ENCODE assay signal across 9 cellular contexts in genomic region chr4:37978509-37978908, GRCh38. TPM values are rescaled to one million over a fixed set of nuclear protein-coding genes. Genes with fewer than 3 reads are reported as not detected.
A peak's percentile ranks its signal among the peaks of the same experiment; 100 is the strongest.
DNase-seq lines count a peak whose midpoint lies in the region; ATAC-seq, FAIRE-seq and TF ChIP-seq lines count a peak whose summit lies in the region.
"Had no signal": no experiment of that assay in that cellular context is flagged by ENCODE, and none has a peak within 500 bp of the region (broad histone marks: within the 10 kb centered on the region; RNA-seq: fewer than 3 reads in every experiment).

No MANE protein-coding gene starts in this region.

- H3K4me1 Mint-ChIP-seq in activated CD4-positive, alpha-beta T cell treated with anti-CD3 and anti-CD28 coated beads, Interleukin-2, amount 10 ng/mL, durations not matched to agents 7 days and 5 days: peaks cover 41% of the 10 kb centered on the region
- H3K4me1 Mint-ChIP-seq in activated CD4-positive, alpha-beta memory T cell treated with anti-CD3 and anti-CD28 coated beads, Interleukin-2, amount 10 ng/mL, durations not matched to agents 7 days and 5 days: peaks cover 26% of the 10 kb centered on the region

- H3K27me3 ChIP-seq in keratinocyte (ENCODE audit: control insufficient read depth, extremely low read depth, insufficient read depth, low read length) (no peaks in the 10 kb centered on the region), thyroid gland (no peaks in the 10 kb centered on the region)

- peaks cover 19% of the 10 kb centered on the region for H3K79me2 ChIP-seq in keratinocyte (ENCODE audit: control insufficient read depth, insufficient read depth, low read length)

- no peaks in the 10 kb centered on the region for H3K9me3 Mint-ChIP-seq in activated CD4-positive, alpha-beta T cell treated with anti-CD3 and anti-CD28 coated beads, Interleukin-2, amount 10 ng/mL, durations not matched to agents 7 days and 5 days
- H3K9me3 Mint-ChIP-seq in activated CD4-positive, alpha-beta memory T cell treated with anti-CD3 and anti-CD28 coated beads, Interleukin-2, amount 10 ng/mL, durations not matched to agents 7 days and 5 days: no peaks in the 10 kb centered on the region

- H3K4me3 ChIP-seq in keratinocyte (ENCODE audit: control insufficient read depth in 2 of 3, extremely low read depth in 1 of 3, insufficient read depth in 2 of 3, low read depth in 1 of 3, low read length in 3 of 3) (peak overlapping the region in 2 of 3 experiments; percentile 83 to 93), thyroid gland (replicated peaks in 1 of 3) (peak overlapping the region in 1 of 3 donors; percentile 81)

- peak overlapping the region; percentile 78 for H2AFZ ChIP-seq in keratinocyte (ENCODE audit: control insufficient read depth, low read length)

- H3K36me3 ChIP-seq in keratinocyte (ENCODE audit: control insufficient read depth in 2 of 2, extremely low read depth in 1 of 2, insufficient read depth in 2 of 2, low read length in 2 of 2) (no peaks in the 10 kb centered on the region), thyroid gland (no peaks in the 10 kb centered on the region)

- H3K4me3 Mint-ChIP-seq in activated CD4-positive, alpha-beta T cell treated with anti-CD3 and anti-CD28 coated beads, Interleukin-2, amount 10 ng/mL, durations not matched to agents 7 days and 5 days: peak overlapping the region; percentile 81
- H3K4me3 Mint-ChIP-seq in activated CD4-positive, alpha-beta memory T cell treated with anti-CD3 and anti-CD28 coated beads, Interleukin-2, amount 10 ng/mL, durations not matched to agents 7 days and 5 days: peak overlapping the region; percentile 77

- FAIRE-seq in keratinocyte (lab: Jason Lieb, UNC): no peak
- FAIRE-seq: endometrium had no signal

- H3K9me3 ChIP-seq in keratinocyte (ENCODE audit: control insufficient read depth, low read depth, low read length) (no peaks in the 10 kb centered on the region), thyroid gland (no peaks in the 10 kb centered on the region)

- H3K36me3 Mint-ChIP-seq in activated CD4-positive, alpha-beta T cell treated with anti-CD3 and anti-CD28 coated beads, Interleukin-2, amount 10 ng/mL, durations not matched to agents 7 days and 5 days (ENCODE audit: low read depth): no peaks in the 10 kb centered on the region
- no peaks in the 10 kb centered on the region for H3K36me3 Mint-ChIP-seq in activated CD4-positive, alpha-beta memory T cell treated with anti-CD3 and anti-CD28 coated beads, Interleukin-2, amount 10 ng/mL, durations not matched to agents 7 days and 5 days (ENCODE audit: low read depth)

- H3K4me2 ChIP-seq in keratinocyte (ENCODE audit: control insufficient read depth, extremely low read depth, insufficient read depth, low read depth, low read length): peak overlapping the region; percentile 99

- intact Hi-C loops in thyroid gland (cut with DNase I): loop anchor here (5.0 kb wide), 1 partner anchor 39 kb away; no protein-coding TSS in a partner anchor

- TF ChIP-seq CTCF in keratinocyte (optimal IDR thresholded peaks at IDR 0.05 in 1 of 3, IDR thresholded peaks at IDR 0.05 in 1 of 3, conservative IDR thresholded peaks at IDR 0.05 in 1 of 3; ENCODE audit: extremely low read depth in 1 of 3, insufficient read depth in 2 of 3, low read length in 3 of 3) (no peak), thyroid gland (IDR thresholded peaks at IDR 0.05) (no peak)

- CTCF ChIA-PET in activated CD4-positive, alpha-beta T cell treated with anti-CD3 and anti-CD28 coated beads, Interleukin-2, amount 10 ng/mL, durations not matched to agents 7 days and 5 days (lab: Charles Lee): interaction anchor here (0.7 to 1.2 kb wide), 2 partner anchors 20 to 97 kb away, joined by 3 read pairs; no protein-coding TSS in a partner anchor
- CTCF ChIA-PET in activated CD4-positive, alpha-beta memory T cell treated with anti-CD3 and anti-CD28 coated beads, Interleukin-2, amount 10 ng/mL, durations not matched to agents 7 days and 5 days (lab: Charles Lee): interaction anchor here (0.6 to 1.8 kb wide), 10 partner anchors 11 to 377 kb away, joined by 3 to 6 read pairs (median 3); partner anchors contain the start of gene PGM2

- H4K20me1 ChIP-seq in keratinocyte (ENCODE audit: control insufficient read depth, extremely low read depth, insufficient read depth, low read length): no peaks in the 10 kb centered on the region

- WGBS in thyroid gland, 2 donors: 43 to 55% methylated on average over 4 of the region's 4 CpGs

- H3K27ac Mint-ChIP-seq in activated CD4-positive, alpha-beta T cell treated with anti-CD3 and anti-CD28 coated beads, Interleukin-2, amount 10 ng/mL, durations not matched to agents 7 days and 5 days: no peak overlapping the region
- no peak overlapping the region for H3K27ac Mint-ChIP-seq in activated CD4-positive, alpha-beta memory T cell treated with anti-CD3 and anti-CD28 coated beads, Interleukin-2, amount 10 ng/mL, durations not matched to agents 7 days and 5 days

- DNase-seq in activated CD4-positive, alpha-beta T cell treated with anti-CD3 and anti-CD28 coated beads, Interleukin-2, amount 10 ng/mL, durations not matched to agents 7 days and 5 days: no peak
- DNase-seq in activated CD4-positive, alpha-beta T cell treated with anti-CD3 and anti-CD28 coated beads for 4 hours: no peak
- no peak for DNase-seq in activated CD4-positive, alpha-beta memory T cell treated with anti-CD3 and anti-CD28 coated beads, Interleukin-2, amount 10 ng/mL, durations not matched to agents 7 days and 5 days
- DNase-seq in keratinocyte (ENCODE audit: low read depth, low spot score) (no peak), thyroid gland (no peak), hepatic stellate cell (ENCODE audit: low spot score) (no peak), dedifferentiated amniotic fluid mesenchymal stem cell (ENCODE audit: extremely low spot score) (no peak)

- POLR2A ChIA-PET in activated CD4-positive, alpha-beta T cell treated with anti-CD3 and anti-CD28 coated beads, Interleukin-2, amount 10 ng/mL, durations not matched to agents 7 days and 5 days (lab: Charles Lee): no interaction called here
- POLR2A ChIA-PET in activated CD4-positive, alpha-beta memory T cell treated with anti-CD3 and anti-CD28 coated beads, Interleukin-2, amount 10 ng/mL, durations not matched to agents 7 days and 5 days (lab: Charles Lee): interaction anchor here (0.8 to 3.9 kb wide), 5 partner anchors 16 to 154 kb away, joined by 3 to 24 read pairs (median 4); partner anchors contain the start of genes PGM2 and TBC1D1

- H3K9me1 ChIP-seq in keratinocyte (ENCODE audit: control insufficient read depth, extremely low read depth, insufficient read depth, low read length): no peaks in the 10 kb centered on the region

- H3K27me3 Mint-ChIP-seq in activated CD4-positive, alpha-beta T cell treated with anti-CD3 and anti-CD28 coated beads, Interleukin-2, amount 10 ng/mL, durations not matched to agents 7 days and 5 days: no peaks in the 10 kb centered on the region
- no peaks in the 10 kb centered on the region for H3K27me3 Mint-ChIP-seq in activated CD4-positive, alpha-beta memory T cell treated with anti-CD3 and anti-CD28 coated beads, Interleukin-2, amount 10 ng/mL, durations not matched to agents 7 days and 5 days

- H3K9ac ChIP-seq in keratinocyte (ENCODE audit: control insufficient read depth, extremely low read depth, insufficient read depth, low read length): peak overlapping the region; percentile 78

- H3K27ac ChIP-seq in keratinocyte (ENCODE audit: control insufficient read depth, insufficient read depth, low read length) (no peak overlapping the region), thyroid gland (peak overlapping the region; percentile 91 to 97 (median 94))

- dilution Hi-C loops in keratinocyte (cut with MboI; ENCODE audit: extremely low pct_ligation_motif_present, low sequenced_read_pairs): no loop called here

- H3K4me1 ChIP-seq in keratinocyte (ENCODE audit: control insufficient read depth, extremely low read depth, insufficient read depth, low read length) (peaks cover 29% of the 10 kb centered on the region), thyroid gland (peaks cover 35 to 48% of the 10 kb centered on the region in 2 donors)

- no peak for TF ChIP-seq POLR2A in thyroid gland (IDR thresholded peaks at IDR 0.05)

- ATAC-seq in GM18867 (IDR thresholded peaks at IDR 0.05; ENCODE audit: unreplicated experiment): no peak

RNA-seq across cellular contexts. Expression of gene PTTG2, which starts 18.3 kb away (rescaled TPM):
- total RNA-seq in activated CD4-positive, alpha-beta T cell treated with anti-CD3 and anti-CD28 coated beads, Interleukin-2, amount 10 ng/mL, durations not matched to agents 7 days and 5 days: 1 to 10 TPM; 1.7 to 2.2 TPM
- under 1 TPM; 0.86 to 0.90 TPM for total RNA-seq in activated CD4-positive, alpha-beta memory T cell treated with anti-CD3 and anti-CD28 coated beads, Interleukin-2, amount 10 ng/mL, durations not matched to agents 7 days and 5 days
- polyA plus RNA-seq in keratinocyte: not detected in 3 replicates
- polyA plus RNA-seq in keratinocyte (2011; ENCODE audit: low read depth): not detected
- not detected in 2 replicates for polyA plus RNA-seq in keratinocyte (2011; cell fraction: cytosol; rRNA removed)
- polyA plus RNA-seq in keratinocyte (2011; cell fraction: nucleus; rRNA removed): not detected in 2 replicates
- polyA plus RNA-seq in keratinocyte (2012; ENCODE audit: low replicate concordance): not detected in 2 replicates
- not detected in 3 replicates for polyA minus RNA-seq in keratinocyte
- not detected for polyA minus RNA-seq in keratinocyte (2011; cell fraction: cytosol; rRNA and poly(A)+ RNA removed)
- not detected in 2 replicates for polyA minus RNA-seq in keratinocyte (2011; cell fraction: nucleus; rRNA and poly(A)+ RNA removed)
- total RNA-seq in thyroid gland: 1 to 10 TPM in 1 of 4 donors, not detected in 3; 2.0 TPM
